1 cellular context compared by ENCODE assay signal in the genomic region with DNA sequence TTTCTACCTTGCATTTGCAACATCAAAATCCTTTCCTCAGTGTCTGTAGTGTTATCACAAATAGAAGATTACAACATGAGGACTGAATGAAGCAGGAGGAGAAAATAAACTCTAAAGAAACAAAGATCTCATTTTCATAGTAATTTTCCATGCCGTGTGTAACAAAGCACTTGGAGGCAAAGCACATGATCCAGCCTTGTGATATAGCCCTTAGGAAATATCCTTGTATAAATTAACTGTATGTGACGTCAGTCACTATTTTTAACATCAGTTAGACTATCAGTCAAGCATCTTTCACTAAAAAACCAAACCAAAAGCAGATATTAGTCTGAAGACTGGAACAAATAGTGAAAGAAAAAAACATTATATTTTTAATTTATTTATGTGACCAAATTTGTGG.
TF ChIP-seq lines count a peak whose summit lies in the region.

No MANE protein-coding gene starts in this region.

TF ChIP-seq in HepG2, 621 proteins besides CTCF, POLR2A, EP300 and RAD21 (continued from another document):
- TF ChIP-seq, protein P1, sequence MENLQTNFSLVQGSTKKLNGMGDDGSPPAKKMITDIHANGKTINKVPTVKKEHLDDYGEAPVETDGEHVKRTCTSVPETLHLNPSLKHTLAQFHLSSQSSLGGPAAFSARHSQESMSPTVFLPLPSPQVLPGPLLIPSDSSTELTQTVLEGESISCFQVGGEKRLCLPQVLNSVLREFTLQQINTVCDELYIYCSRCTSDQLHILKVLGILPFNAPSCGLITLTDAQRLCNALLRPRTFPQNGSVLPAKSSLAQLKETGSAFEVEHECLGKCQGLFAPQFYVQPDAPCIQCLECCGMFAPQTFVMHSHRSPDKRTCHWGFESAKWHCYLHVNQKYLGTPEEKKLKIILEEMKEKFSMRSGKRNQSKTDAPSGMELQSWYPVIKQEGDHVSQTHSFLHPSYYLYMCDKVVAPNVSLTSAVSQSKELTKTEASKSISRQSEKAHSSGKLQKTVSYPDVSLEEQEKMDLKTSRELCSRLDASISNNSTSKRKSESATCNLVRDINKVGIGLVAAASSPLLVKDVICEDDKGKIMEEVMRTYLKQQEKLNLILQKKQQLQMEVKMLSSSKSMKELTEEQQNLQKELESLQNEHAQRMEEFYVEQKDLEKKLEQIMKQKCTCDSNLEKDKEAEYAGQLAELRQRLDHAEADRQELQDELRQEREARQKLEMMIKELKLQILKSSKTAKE (CRISPR knock-in tag; IDR thresholded peaks at IDR 0.05; ENCODE audit: borderline replicate concordance) = no peak
- TF ChIP-seq RXRB (CRISPR knock-in tag; IDR thresholded peaks at IDR 0.05; ENCODE audit: borderline replicate concordance) (no peak), ZNF772 (CRISPR knock-in tag; IDR thresholded peaks at IDR 0.05) (no peak)
